ENCODE assay signal across 13 cellular contexts in the genomic region with DNA sequence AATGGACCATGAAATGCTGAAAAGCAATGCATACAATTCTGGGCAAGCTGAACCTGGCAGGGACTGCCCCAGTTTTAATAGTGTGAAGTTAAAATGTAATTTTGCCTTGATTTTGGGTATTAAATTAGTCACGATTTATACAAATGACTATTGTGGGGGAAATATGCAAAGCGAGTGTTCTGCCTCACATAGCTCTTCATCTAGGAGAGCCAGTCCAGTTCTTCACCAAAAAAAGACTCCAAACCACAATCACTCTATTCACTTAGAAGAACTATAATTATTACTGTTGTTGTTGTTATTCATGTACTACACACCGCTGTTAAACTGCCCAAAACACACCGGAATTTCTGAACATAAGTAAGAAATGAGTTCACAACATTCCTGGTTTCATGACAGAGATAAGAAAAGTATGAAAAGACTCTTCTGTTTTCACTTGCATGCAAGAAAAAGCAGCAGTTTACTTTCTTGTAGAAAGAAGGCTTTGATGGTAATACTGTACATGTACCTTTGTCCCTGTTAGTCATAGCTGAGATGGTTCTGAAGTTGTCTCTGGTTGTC.
DNase-seq lines count a peak whose midpoint lies in the region; ATAC-seq, FAIRE-seq and TF ChIP-seq lines count a peak whose summit lies in the region.
"Had no signal": no experiment of that assay in that cellular context is flagged by ENCODE, and none has a peak within 500 bp of the region (broad histone marks: within the 10 kb centered on the region; RNA-seq: fewer than 3 reads in every experiment).

No MANE protein-coding gene starts in this region.

- H3K79me1 ChIP-seq in mesenchymal stem cell (replicated peaks; ENCODE audit: low read length, poor library complexity, severe bottlenecking), result no peaks in the 10 kb centered on the region

- no peak for DNase-seq in activated CD4-positive, alpha-beta T cell treated with anti-CD3 and anti-CD28 coated beads, Interleukin-2, amount 10 ng/mL, durations not matched to agents 24 days and 14 days
- DNase-seq in activated CD4-positive, alpha-beta T cell treated with anti-CD3 and anti-CD28 coated beads, Interleukin-2, amount 50 U/mL, for 4 hours, result no peak
- peak; percentile 21 for DNase-seq in mesenchymal stem cell
- no peak for DNase-seq in T-helper 2 cell treated with Interferon-gamma antibody and Interleukin-4, amounts not matched to agents 5 μg/mL and 100 μg/mL, for 36 hours (ENCODE audit: low spot score)
- no peak for DNase-seq in H54 (ENCODE audit: insufficient read length, low spot score)
- no peak for DNase-seq in PC-9
- DNase-seq: NCI-H1436 treated with DMSO at 0.1 percent for 48 hours; stimulated activated naive CD4-positive, alpha-beta T cell had no signal

- no peaks in the 10 kb centered on the region for H3K79me2 ChIP-seq in PC-9 (ENCODE audit: low read depth)

- no peaks in the 10 kb centered on the region for H3K4me1 ChIP-seq in mesenchymal stem cell (ENCODE audit: control insufficient read depth, insufficient read depth, low read depth, low read length)
- H3K4me1 ChIP-seq in PC-9 (replicated peaks; ENCODE audit: insufficient read depth), result no peaks in the 10 kb centered on the region
- H3K4me1 ChIP-seq: A549 had no signal

- WGBS in mesenchymal stem cell, result no CpG with 5 or more reads among the region's 4 CpGs

- H3K27me3 Mint-ChIP-seq in activated CD4-positive, alpha-beta T cell treated with anti-CD3 and anti-CD28 coated beads, Interleukin-2, amount 10 ng/mL, durations not matched to agents 24 days and 14 days, result peaks cover 28% of the 10 kb centered on the region
- peaks cover 28% of the 10 kb centered on the region for H3K27me3 Mint-ChIP-seq in T-helper 2 cell treated with Interferon-gamma antibody and Interleukin-4, amounts not matched to agents 5 μg/mL and 100 μg/mL, for 36 hours (ENCODE audit: low read depth)

- BruUV-seq in PC-9 (replicated peaks; lab: Mats Ljungman, UMichigan), result no TSS peak

- FAIRE-seq in H54 (lab: Jason Lieb, UNC), result no peak
- FAIRE-seq: A549, H1 had no signal

- no peak overlapping the region for H2BK120ac ChIP-seq in mesenchymal stem cell (ENCODE audit: low read depth, low read length)

- H3K27me3 ChIP-seq in mesenchymal stem cell (ENCODE audit: control insufficient read depth in 1 of 2, insufficient read depth in 1 of 2, low read length in 2 of 2) (peaks cover 4 to 10% of the 10 kb centered on the region in 2 experiments), PC-9 (ENCODE audit: insufficient read depth, low read depth) (no peaks in the 10 kb centered on the region)
- H3K27me3 ChIP-seq: neutrophil had no signal

- H3K27ac ChIP-seq in mesenchymal stem cell (ENCODE audit: low read length, poor library complexity, severe bottlenecking) (no peak overlapping the region), PC-9 (no peak overlapping the region)
- H3K27ac ChIP-seq: A549, neutrophil had no signal

- H2AK5ac ChIP-seq in mesenchymal stem cell (ENCODE audit: low read length, severe bottlenecking), result no peak overlapping the region

- H3K9me2 ChIP-seq in PC-9 (ENCODE audit: insufficient read depth), result no peaks in the 10 kb centered on the region

- H3K4me2 ChIP-seq in mesenchymal stem cell (ENCODE audit: low read length, poor library complexity, severe bottlenecking), result no peak overlapping the region
- no peak overlapping the region for H3K4me2 ChIP-seq in PC-9
- H3K4me2 ChIP-seq: A549 had no signal

- no peak overlapping the region for H3K4me3 Mint-ChIP-seq in activated CD4-positive, alpha-beta T cell treated with anti-CD3 and anti-CD28 coated beads, Interleukin-2, amount 10 ng/mL, durations not matched to agents 24 days and 14 days
- no peak overlapping the region for H3K4me3 Mint-ChIP-seq in T-helper 2 cell treated with Interferon-gamma antibody and Interleukin-4, amounts not matched to agents 5 μg/mL and 100 μg/mL, for 36 hours

- H3K9me3 ChIP-seq in mesenchymal stem cell (ENCODE audit: control insufficient read depth, low read length), result no peaks in the 10 kb centered on the region
- H3K9me3 ChIP-seq in PC-9 (ENCODE audit: insufficient read depth, low read depth), result no peaks in the 10 kb centered on the region
- H3K9me3 ChIP-seq: A549, neutrophil had no signal

- H2AFZ ChIP-seq in mesenchymal stem cell (ENCODE audit: low read depth, low read length), result no peak overlapping the region
- H2AFZ ChIP-seq in PC-9, result no peak overlapping the region

- H3K36me3 Mint-ChIP-seq in activated CD4-positive, alpha-beta T cell treated with anti-CD3 and anti-CD28 coated beads, Interleukin-2, amount 10 ng/mL, durations not matched to agents 24 days and 14 days (ENCODE audit: low read depth), result no peaks in the 10 kb centered on the region
- peaks cover 2% of the 10 kb centered on the region for H3K36me3 Mint-ChIP-seq in T-helper 2 cell treated with Interferon-gamma antibody and Interleukin-4, amounts not matched to agents 5 μg/mL and 100 μg/mL, for 36 hours (ENCODE audit: low read depth)

- H3F3A ChIP-seq in PC-9 (ENCODE audit: insufficient read depth, low read depth), result no peaks in the 10 kb centered on the region

- H2BK5ac ChIP-seq in mesenchymal stem cell (ENCODE audit: low read depth, low read length, poor library complexity, severe bottlenecking), result no peak overlapping the region

- intact Hi-C loops in activated CD4-positive, alpha-beta T cell treated with anti-CD3 and anti-CD28 coated beads, Interleukin-2, amount 10 ng/mL, durations not matched to agents 24 days and 14 days (cut with micrococcal nuclease), result loop anchor here (1.0 kb wide), 2 partner anchors 23 to 52 kb away; no protein-coding TSS in a partner anchor
- intact Hi-C loops in PC-9 (cut with micrococcal nuclease; ENCODE audit: unreplicated experiment), result no loop called here

- POLR2A ChIA-PET in PC-9 (lab: Charles Lee; ENCODE audit: unreplicated experiment), result no interaction called here

- H3K4me3 ChIP-seq in mesenchymal stem cell (ENCODE audit: insufficient read depth in 1 of 2, low read depth in 1 of 2, low read length in 2 of 2), result no peak overlapping the region
- no peak overlapping the region for H3K4me3 ChIP-seq in PC-9
- H3K4me3 ChIP-seq: A549 had no signal

- H2BK15ac ChIP-seq in mesenchymal stem cell (ENCODE audit: low read depth, poor library complexity, severe bottlenecking), result no peak overlapping the region

- peak overlapping the region; percentile 35 for H3K27ac Mint-ChIP-seq in activated CD4-positive, alpha-beta T cell treated with anti-CD3 and anti-CD28 coated beads, Interleukin-2, amount 10 ng/mL, durations not matched to agents 24 days and 14 days
- H3K27ac Mint-ChIP-seq in T-helper 2 cell treated with Interferon-gamma antibody and Interleukin-4, amounts not matched to agents 5 μg/mL and 100 μg/mL, for 36 hours, result no peak overlapping the region

- H3K23ac ChIP-seq in mesenchymal stem cell (ENCODE audit: low read length in 2 of 2), result no peak overlapping the region

- ATAC-seq in GM21515 (IDR thresholded peaks at IDR 0.05; ENCODE audit: unreplicated experiment), result peak; percentile 78
- ATAC-seq in HG03175 (IDR thresholded peaks at IDR 0.05; ENCODE audit: unreplicated experiment), result peak; percentile 85
- ATAC-seq: A549 had no signal

- H4K8ac ChIP-seq in mesenchymal stem cell (ENCODE audit: low read length), result no peak overlapping the region

- H3K14ac ChIP-seq in mesenchymal stem cell (ENCODE audit: low read length in 2 of 2), result no peak overlapping the region

- CTCF ChIA-PET in PC-9 (lab: Charles Lee), result no interaction called here

- no peak for TF ChIP-seq POLR2A in H54 (IDR thresholded peaks at IDR 0.05; ENCODE audit: low read depth, low read length)

- peaks cover 7% of the 10 kb centered on the region for H3K9me3 Mint-ChIP-seq in activated CD4-positive, alpha-beta T cell treated with anti-CD3 and anti-CD28 coated beads, Interleukin-2, amount 10 ng/mL, durations not matched to agents 24 days and 14 days
- H3K9me3 Mint-ChIP-seq in T-helper 2 cell treated with Interferon-gamma antibody and Interleukin-4, amounts not matched to agents 5 μg/mL and 100 μg/mL, for 36 hours, result peaks cover 3% of the 10 kb centered on the region

- TF ChIP-seq CTCF in PC-9 (conservative IDR thresholded peaks at IDR 0.05), result no peak

- no peak overlapping the region for H3K9ac ChIP-seq in mesenchymal stem cell (ENCODE audit: low read length)

- H3K4me1 Mint-ChIP-seq in activated CD4-positive, alpha-beta T cell treated with anti-CD3 and anti-CD28 coated beads, Interleukin-2, amount 10 ng/mL, durations not matched to agents 24 days and 14 days, result peaks cover 2% of the 10 kb centered on the region
- H3K4me1 Mint-ChIP-seq in T-helper 2 cell treated with Interferon-gamma antibody and Interleukin-4, amounts not matched to agents 5 μg/mL and 100 μg/mL, for 36 hours (ENCODE audit: low read depth), result no peaks in the 10 kb centered on the region

- no peaks in the 10 kb centered on the region for H4K20me1 ChIP-seq in PC-9 (ENCODE audit: insufficient read depth)

- H3K36me3 ChIP-seq in mesenchymal stem cell (ENCODE audit: control insufficient read depth in 1 of 2, insufficient read depth in 2 of 2, low read depth in 1 of 2, low read length in 2 of 2) (no peaks in the 10 kb centered on the region), PC-9 (ENCODE audit: low read depth) (no peaks in the 10 kb centered on the region)
- H3K36me3 ChIP-seq: neutrophil had no signal

- no peak overlapping the region for H4K91ac ChIP-seq in mesenchymal stem cell (ENCODE audit: low read length)

- no peak overlapping the region for H3K4ac ChIP-seq in mesenchymal stem cell (ENCODE audit: low read depth in 1 of 2, low read length in 2 of 2)

- H2BK12ac ChIP-seq in mesenchymal stem cell (ENCODE audit: low read length in 2 of 2), result no peak overlapping the region

- H3K18ac ChIP-seq in mesenchymal stem cell (ENCODE audit: low read depth in 1 of 2, low read length in 2 of 2), result no peak overlapping the region
